8 cellular contexts compared by ENCODE assay signal in genomic region chr16:2905241-2905987, GRCh38. TPM values are rescaled to one million over a fixed set of nuclear protein-coding genes. Genes with fewer than 3 reads are reported as not detected.
A peak's percentile ranks its signal among the peaks of the same experiment; 100 is the strongest.
DNase-seq lines count a peak whose midpoint lies in the region; ATAC-seq and TF ChIP-seq lines count a peak whose summit lies in the region.

No MANE protein-coding gene starts in this region.

- DNase-seq in NCI-H1417 (lab: John Stamatoyannopoulos, UW) (peak; percentile 97 to 100 (median 99)), SW480 (ENCODE audit: low spot score) (peak; percentile 99), amniotic epithelial cell (ENCODE audit: low read depth) (peak; percentile 99), left cardiac atrium (peak; percentile 99), posterior cingulate gyrus (peak; percentile 99 to 100 (median 100)), upper lobe of right lung (peak; percentile 99)

- H3K4me3 ChIP-seq in upper lobe of right lung: peak overlapping the region; percentile 86

- peak; percentile 94 for TF ChIP-seq POLR2A in GM10847 (IDR thresholded peaks at IDR 0.05; ENCODE audit: extremely low read depth, insufficient read length)

- H3K4me1 ChIP-seq in upper lobe of right lung: peaks cover 6% of the 10 kb centered on the region

- no peaks in the 10 kb centered on the region for H3K27me3 ChIP-seq in upper lobe of right lung

- H3K36me3 ChIP-seq in upper lobe of right lung: no peaks in the 10 kb centered on the region

- TF ChIP-seq CTCF in upper lobe of right lung (IDR thresholded peaks at IDR 0.05): no peak

- intact Hi-C loops in left cardiac atrium (cut with DNase I): loop anchor here in 1 of 2 donors (2.0 kb wide), 1 partner anchor 23 kb away; the partner anchor contains the start of gene FLYWCH2
- intact Hi-C loops in posterior cingulate gyrus (cut with DNase I): loop anchor here (2.0 kb wide), 1 partner anchor 23 kb away; the partner anchor contains the start of gene FLYWCH2
- intact Hi-C loops in upper lobe of right lung (cut with DNase I): no loop called here

- no peaks in the 10 kb centered on the region for H3K9me3 ChIP-seq in upper lobe of right lung

- peak overlapping the region; percentile 89 for H3K27ac ChIP-seq in upper lobe of right lung

- ATAC-seq in HG02642 (IDR thresholded peaks at IDR 0.05; ENCODE audit: poor library complexity, unreplicated experiment) (peak; percentile 75), left cardiac atrium (peak; percentile 86 to 91), upper lobe of right lung (peak; percentile 93)

RNA-seq across cellular contexts. Expression of gene FLYWCH1, which starts 6.3 kb away (rescaled TPM):
- 10 to 100 TPM; 31.4 to 35.1 TPM for total RNA-seq in left cardiac atrium
- total RNA-seq in upper lobe of right lung: 41.3 TPM

RNA-seq across cellular contexts. Expression of gene FLYWCH2, which starts 22.4 kb away (rescaled TPM):
- 10 to 100 TPM; 27.1 to 29.1 TPM for total RNA-seq in left cardiac atrium
- total RNA-seq in upper lobe of right lung: 29.0 TPM

RNA-seq across cellular contexts. Expression of gene PRSS22, which starts 47.4 kb away (rescaled TPM):
- total RNA-seq in left cardiac atrium (not detected), upper lobe of right lung (15.2 TPM)

RNA-seq across cellular contexts. Expression of gene KREMEN2, which starts 58.7 kb away (rescaled TPM):
- total RNA-seq in left cardiac atrium: not detected
- total RNA-seq in upper lobe of right lung: not detected

Comparison
In these comparisons a context has a peak if more than half of its experiments do, and no peak if none do; other contexts are left out.
1. Peak in every context shown above with its lines: DNase-seq, ATAC-seq, H3K4me3 ChIP-seq and H3K27ac ChIP-seq.
2. RNA of gene PRSS22, which starts 47.4 kb away (total RNA-seq): 15.2 TPM in upper lobe of right lung (single experiment); not detected in left cardiac atrium; every median in the first group is over 10 times any median in the second.